In genomic region chr17:50887705-50888245, GRCh38 we compare ENCODE assay signal across 27 cellular contexts. TPM values are rescaled to one million over a fixed set of nuclear protein-coding genes. Genes with fewer than 3 reads are reported as not detected.
DNase-seq lines count a peak whose midpoint lies in the region; ATAC-seq and TF ChIP-seq lines count a peak whose summit lies in the region.
"Had no signal": no experiment of that assay in that cellular context is flagged by ENCODE, and none has a peak within 500 bp of the region (broad histone marks: within the 10 kb centered on the region; RNA-seq: fewer than 3 reads in every experiment).

No MANE protein-coding gene starts in this region.

- H3K4me3 ChIP-seq in CD4-positive, CD25-positive, alpha-beta regulatory T cell (ENCODE audit: low read depth, low read length) = peak overlapping the region; percentile 60
- H3K4me3 ChIP-seq in BE2C (ENCODE audit: low read depth, low read length) = no peak overlapping the region
- H3K4me3 ChIP-seq: GM23248, heart right ventricle, Peyer's patch, tibial artery had no signal

- H3K36me3 Mint-ChIP-seq in activated CD4-positive, alpha-beta T cell treated with anti-CD3 and anti-CD28 coated beads, Interleukin-2, amount 10 ng/mL, durations not matched to agents 24 days and 14 days (ENCODE audit: low read depth) = no peaks in the 10 kb centered on the region
- H3K36me3 Mint-ChIP-seq in CD4-positive, CD25-positive, alpha-beta regulatory T cell = no peaks in the 10 kb centered on the region
- no peaks in the 10 kb centered on the region for H3K36me3 Mint-ChIP-seq in activated T-helper 17 cell treated with anti-CD3 and anti-CD28 coated beads, Interleukin-2, amount 50 U/mL, for 72 hours (ENCODE audit: low read depth)
- H3K36me3 Mint-ChIP-seq in nephron progenitor cell (ENCODE audit: low read depth) = no peaks in the 10 kb centered on the region

- H3K9me3 Mint-ChIP-seq in activated CD4-positive, alpha-beta T cell treated with anti-CD3 and anti-CD28 coated beads, Interleukin-2, amount 10 ng/mL, durations not matched to agents 24 days and 14 days = no peaks in the 10 kb centered on the region
- H3K9me3 Mint-ChIP-seq in CD4-positive, CD25-positive, alpha-beta regulatory T cell = no peaks in the 10 kb centered on the region
- no peaks in the 10 kb centered on the region for H3K9me3 Mint-ChIP-seq in activated T-helper 17 cell treated with anti-CD3 and anti-CD28 coated beads, Interleukin-2, amount 50 U/mL, for 72 hours
- H3K9me3 Mint-ChIP-seq in nephron progenitor cell = no peaks in the 10 kb centered on the region

- H3K9me3 ChIP-seq in CD4-positive, CD25-positive, alpha-beta regulatory T cell (ENCODE audit: control insufficient read depth in 2 of 2, low read length in 2 of 2) = no peaks in the 10 kb centered on the region
- H3K9me3 ChIP-seq in BE2C = no peaks in the 10 kb centered on the region
- H3K9me3 ChIP-seq: heart right ventricle, Peyer's patch, tibial artery had no signal

- H3K4me1 ChIP-seq in CD4-positive, CD25-positive, alpha-beta regulatory T cell (ENCODE audit: control insufficient read depth, insufficient read depth, low read length, poor library complexity, severe bottlenecking) = peaks cover 15% of the 10 kb centered on the region
- peaks cover 8% of the 10 kb centered on the region for H3K4me1 ChIP-seq in BE2C

- H3K27me3 ChIP-seq in CD4-positive, CD25-positive, alpha-beta regulatory T cell (ENCODE audit: control insufficient read depth, insufficient read depth, low read length) = no peaks in the 10 kb centered on the region
- H3K27me3 ChIP-seq in BE2C = no peaks in the 10 kb centered on the region
- H3K27me3 ChIP-seq: foreskin keratinocyte, heart right ventricle, Peyer's patch, tibial artery had no signal

- H3K4me3 Mint-ChIP-seq in activated CD4-positive, alpha-beta T cell treated with anti-CD3 and anti-CD28 coated beads, Interleukin-2, amount 10 ng/mL, durations not matched to agents 24 days and 14 days = no peak overlapping the region
- peak overlapping the region in 1 of 4 donors; percentile 64 for H3K4me3 Mint-ChIP-seq in CD4-positive, CD25-positive, alpha-beta regulatory T cell
- peak overlapping the region; percentile 55 for H3K4me3 Mint-ChIP-seq in activated T-helper 17 cell treated with anti-CD3 and anti-CD28 coated beads, Interleukin-2, amount 50 U/mL, for 72 hours
- no peak overlapping the region for H3K4me3 Mint-ChIP-seq in nephron progenitor cell

- no peak overlapping the region for H3K27ac ChIP-seq in CD4-positive, CD25-positive, alpha-beta regulatory T cell (ENCODE audit: insufficient read depth, low read length, poor library complexity, severe bottlenecking)
- H3K27ac ChIP-seq: foreskin keratinocyte, GM23248, heart right ventricle, tibial artery had no signal

- peak overlapping the region; percentile 54 for H3K27ac Mint-ChIP-seq in activated CD4-positive, alpha-beta T cell treated with anti-CD3 and anti-CD28 coated beads, Interleukin-2, amount 10 ng/mL, durations not matched to agents 24 days and 14 days
- peak overlapping the region in 1 of 3 donors; percentile 66 for H3K27ac Mint-ChIP-seq in CD4-positive, CD25-positive, alpha-beta regulatory T cell
- H3K27ac Mint-ChIP-seq in activated T-helper 17 cell treated with anti-CD3 and anti-CD28 coated beads, Interleukin-2, amount 50 U/mL, for 72 hours = no peak overlapping the region
- peak overlapping the region; percentile 88 for H3K27ac Mint-ChIP-seq in nephron progenitor cell

- no peak for DNase-seq in activated CD4-positive, alpha-beta T cell treated with anti-CD3 and anti-CD28 coated beads, Interleukin-2, amount 10 ng/mL, durations not matched to agents 24 days and 14 days
- no peak for DNase-seq in activated CD4-positive, alpha-beta T cell treated with anti-CD3 and anti-CD28 coated beads for 4 hours
- no peak for DNase-seq in CD4-positive, CD25-positive, alpha-beta regulatory T cell
- DNase-seq in nephron progenitor cell = no peak
- DNase-seq in NCI-H1048 (lab: John Stamatoyannopoulos, UW) = no peak
- no peak for DNase-seq in BE2C
- DNase-seq: activated CD4-positive, CD25-positive, alpha-beta regulatory T cell; AML-193; effector memory CD4-positive, alpha-beta T cell; foreskin keratinocyte; GM23248; heart right ventricle; left colon; mesendoderm; NCI-H1417 treated with DMSO at 0.1 percent for 48 hours; NCI-H2107; NK-92 treated with Interleukin-12 subunit alpha and Interleukin-12 subunit beta, amount 100 ng/mL, for 24 hours; Peyer's patch; SIG-M5; SW 1271 had no signal

- no peak for ATAC-seq in CD4-positive, CD25-positive, alpha-beta regulatory T cell (ENCODE audit: low read depth in 2 of 2)
- ATAC-seq in activated T-helper 17 cell treated with anti-CD3 and anti-CD28 coated beads, Interleukin-2, amount 50 U/mL, for 72 hours (replicated peaks) = no peak
- no peak for ATAC-seq in HG03159 (IDR thresholded peaks at IDR 0.05; ENCODE audit: unreplicated experiment)
- ATAC-seq: foreskin keratinocyte, left colon had no signal

- TF ChIP-seq CTCF in nephron progenitor cell (IDR thresholded peaks at IDR 0.05) (no peak), BE2C (IDR thresholded peaks at IDR 0.05; ENCODE audit: low read depth, low read length) (no peak)

- H3K27me3 Mint-ChIP-seq in activated CD4-positive, alpha-beta T cell treated with anti-CD3 and anti-CD28 coated beads, Interleukin-2, amount 10 ng/mL, durations not matched to agents 24 days and 14 days = peaks cover 23% of the 10 kb centered on the region
- peaks cover 4% of the 10 kb centered on the region for H3K27me3 Mint-ChIP-seq in CD4-positive, CD25-positive, alpha-beta regulatory T cell
- no peaks in the 10 kb centered on the region for H3K27me3 Mint-ChIP-seq in activated T-helper 17 cell treated with anti-CD3 and anti-CD28 coated beads, Interleukin-2, amount 50 U/mL, for 72 hours
- H3K27me3 Mint-ChIP-seq in nephron progenitor cell (ENCODE audit: low read depth, poor library complexity) = no peaks in the 10 kb centered on the region

- intact Hi-C loops in activated CD4-positive, alpha-beta T cell treated with anti-CD3 and anti-CD28 coated beads, Interleukin-2, amount 10 ng/mL, durations not matched to agents 24 days and 14 days (cut with micrococcal nuclease) = no loop called here

- H3K36me3 ChIP-seq in CD4-positive, CD25-positive, alpha-beta regulatory T cell (ENCODE audit: control insufficient read depth, insufficient read depth, low read length) = no peaks in the 10 kb centered on the region
- no peaks in the 10 kb centered on the region for H3K36me3 ChIP-seq in BE2C
- H3K36me3 ChIP-seq: heart right ventricle, Peyer's patch, tibial artery had no signal

- H3K4me1 Mint-ChIP-seq in activated CD4-positive, alpha-beta T cell treated with anti-CD3 and anti-CD28 coated beads, Interleukin-2, amount 10 ng/mL, durations not matched to agents 24 days and 14 days = peaks cover 16% of the 10 kb centered on the region
- peaks cover 4 to 34% (median 22%) of the 10 kb centered on the region in 4 donors for H3K4me1 Mint-ChIP-seq in CD4-positive, CD25-positive, alpha-beta regulatory T cell
- peaks cover 18% of the 10 kb centered on the region for H3K4me1 Mint-ChIP-seq in activated T-helper 17 cell treated with anti-CD3 and anti-CD28 coated beads, Interleukin-2, amount 50 U/mL, for 72 hours
- peaks cover 45% of the 10 kb centered on the region for H3K4me1 Mint-ChIP-seq in nephron progenitor cell

RNA-seq across cellular contexts. Expression of gene TOB1, which starts 21.6 kb away (rescaled TPM):
- total RNA-seq in activated CD4-positive, alpha-beta T cell treated with anti-CD3 and anti-CD28 coated beads, Interleukin-2, amount 10 ng/mL, durations not matched to agents 24 days and 14 days = 29.0 and 30.1 TPM in 2 replicates
- 254 TPM for total RNA-seq in CD4-positive, CD25-positive, alpha-beta regulatory T cell
- polyA plus RNA-seq in CD4-positive, CD25-positive, alpha-beta regulatory T cell = 10 to 100 TPM; 30.7 to 60.7 (median 36.3) TPM
- 10 to 100 TPM; 33.1 to 40.8 TPM for total RNA-seq in activated T-helper 17 cell treated with anti-CD3 and anti-CD28 coated beads, Interleukin-2, amount 50 U/mL, for 72 hours
- polyA plus RNA-seq in BE2C (2012; ENCODE audit: insufficient read depth, insufficient read length, low read depth) = 55.7 TPM

RNA-seq across cellular contexts. Expression of gene WFIKKN2, which starts 52.4 kb away (rescaled TPM):
- total RNA-seq in activated CD4-positive, alpha-beta T cell treated with anti-CD3 and anti-CD28 coated beads, Interleukin-2, amount 10 ng/mL, durations not matched to agents 24 days and 14 days = not detected in 2 replicates
- not detected for total RNA-seq in CD4-positive, CD25-positive, alpha-beta regulatory T cell
- polyA plus RNA-seq in CD4-positive, CD25-positive, alpha-beta regulatory T cell = not detected
- total RNA-seq in activated T-helper 17 cell treated with anti-CD3 and anti-CD28 coated beads, Interleukin-2, amount 50 U/mL, for 72 hours = not detected
- polyA plus RNA-seq in BE2C (2012; ENCODE audit: insufficient read depth, insufficient read length, low read depth) = 0.32 TPM
- total RNA-seq: A172, foreskin keratinocyte, GM23248, MCF 10A, NCI-H460, osteocyte, Peyer's patch had no signal
- polyA plus RNA-seq: foreskin keratinocyte, GM23248 had no signal
